ENCODE assay signal across 25 cellular contexts in the genomic region with DNA sequence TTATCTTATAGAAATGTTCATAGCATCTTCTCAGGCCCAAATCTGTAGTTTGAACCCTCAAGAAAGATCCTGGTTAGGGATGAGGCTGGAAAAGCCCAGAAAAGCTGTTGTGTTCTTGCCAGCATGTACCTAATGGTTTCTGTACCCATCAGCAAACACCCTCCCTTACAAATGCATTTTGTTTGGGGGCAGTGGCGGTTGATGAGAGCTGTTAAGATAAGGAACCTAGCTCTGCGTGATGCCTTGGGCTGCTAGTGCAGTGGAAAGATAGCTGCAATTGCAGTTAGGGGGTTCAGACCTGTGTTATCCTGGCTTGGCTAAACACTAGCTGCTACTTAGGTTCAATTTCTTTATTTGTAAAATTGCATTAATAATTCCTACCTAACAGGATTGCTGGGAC. TPM values are rescaled to one million over a fixed set of nuclear protein-coding genes. Genes with fewer than 3 reads are reported as not detected.
DNase-seq lines count a peak whose midpoint lies in the region; ATAC-seq and TF ChIP-seq lines count a peak whose summit lies in the region.
"Had no signal": no experiment of that assay in that cellular context is flagged by ENCODE, and none has a peak within 500 bp of the region (broad histone marks: within the 10 kb centered on the region; RNA-seq: fewer than 3 reads in every experiment).

No MANE protein-coding gene starts in this region.

- no peaks in the 10 kb centered on the region for H3K27me3 Mint-ChIP-seq in WTC11 (ENCODE audit: low read depth)

- no peak overlapping the region for H2AK5ac ChIP-seq in mesendoderm (ENCODE audit: low read length)

- H3K36me3 ChIP-seq in mesendoderm (ENCODE audit: control insufficient read depth, insufficient read depth, low read length) = no peaks in the 10 kb centered on the region
- H3K36me3 ChIP-seq: BLaER1 had no signal

- H2BK5ac ChIP-seq in mesendoderm (ENCODE audit: low read length) = no peak overlapping the region

- no peak overlapping the region for H3K4ac ChIP-seq in mesendoderm (ENCODE audit: low read depth, low read length)

- no peaks in the 10 kb centered on the region for H3K79me2 ChIP-seq in mesendoderm (ENCODE audit: control insufficient read depth, insufficient read depth, low read length)

- H3K4me1 ChIP-seq in mesendoderm (ENCODE audit: control insufficient read depth, low read depth, low read length) = peaks cover 5% of the 10 kb centered on the region
- H3K4me1 ChIP-seq: BLaER1 had no signal

- H3K9ac ChIP-seq in mesendoderm (ENCODE audit: low read length) = no peak overlapping the region
- H3K9ac ChIP-seq: BLaER1 had no signal

- H3K4me3 Mint-ChIP-seq in WTC11 = no peak overlapping the region
- H3K4me3 Mint-ChIP-seq: CD4-positive, CD25-positive, alpha-beta regulatory T cell had no signal

- POLR2A ChIA-PET in WTC11 (lab: Charles Lee) = no interaction called here

- peak; percentile 25 for DNase-seq in NCI-H2227 (lab: John Stamatoyannopoulos, UW; ENCODE audit: unreplicated experiment)
- no peak for DNase-seq in NCI-H2227 treated with DMSO at 0.1 percent for 48 hours (lab: John Stamatoyannopoulos, UW)
- DNase-seq in OCI-M1 (lab: John Stamatoyannopoulos, UW) = peak; percentile 15
- DNase-seq in WTC11 (ENCODE audit: low spot score) = no peak
- peak; percentile 62 for DNase-seq in mesendoderm
- DNase-seq: ACHN; CD4-positive, CD25-positive, alpha-beta regulatory T cell; DMS153; DND-41; Karpas-422; NCI-H1092 treated with DMSO at 0.1 percent for 48 hours; NCI-H1436; NCI-H2029 treated with DMSO at 0.1 percent for 48 hours; NCI-H226; NCI-H510A; PC-9; SW 1271 had no signal

- CTCF ChIA-PET in WTC11 (lab: Charles Lee) = interaction anchor here (1.2 to 2.5 kb wide), 2 partner anchors 96 to 162 kb away, joined by 3 to 6 read pairs; no protein-coding TSS in a partner anchor

- H3K27me3 ChIP-seq in mesendoderm (ENCODE audit: insufficient read depth, low read length, poor library complexity) = no peaks in the 10 kb centered on the region
- H3K27me3 ChIP-seq: BLaER1 had no signal

- no peak overlapping the region for H3K4me3 ChIP-seq in mesendoderm (ENCODE audit: low read length)
- H3K4me3 ChIP-seq: BLaER1, PC-9 had no signal

- H2BK15ac ChIP-seq in mesendoderm (replicated peaks; ENCODE audit: low read depth) = no peak overlapping the region

- no peak overlapping the region for H3K56ac ChIP-seq in mesendoderm (ENCODE audit: low read length)

- H3K18ac ChIP-seq in mesendoderm (ENCODE audit: low read length) = no peak overlapping the region

- no peaks in the 10 kb centered on the region for H3K36me3 Mint-ChIP-seq in WTC11
- H3K36me3 Mint-ChIP-seq: CD4-positive, CD25-positive, alpha-beta regulatory T cell had no signal

- no peak overlapping the region for H4K5ac ChIP-seq in mesendoderm (ENCODE audit: low read length)

- no peak overlapping the region for H3K27ac ChIP-seq in mesendoderm (ENCODE audit: low read depth, low read length)
- H3K27ac ChIP-seq: 22Rv1, BLaER1, PC-9 had no signal

- H4K8ac ChIP-seq in mesendoderm (ENCODE audit: low read depth, low read length) = no peak overlapping the region

- H3K4me1 Mint-ChIP-seq in WTC11 = peaks cover 68% of the 10 kb centered on the region

- no CpG with 5 or more reads among the region's 2 CpGs for WGBS in mesendoderm (ENCODE audit: extremely low coverage, insufficient coverage, low lambda C conversion rate)

- no peak overlapping the region for H3K27ac Mint-ChIP-seq in WTC11
- H3K27ac Mint-ChIP-seq: CD4-positive, CD25-positive, alpha-beta regulatory T cell had no signal

- peak; percentile 33; the same call in 1 of the 2 replicates for ATAC-seq in WTC11
- no peak for ATAC-seq in HG03196 (IDR thresholded peaks at IDR 0.05; ENCODE audit: unreplicated experiment)
- ATAC-seq in GM18867 (IDR thresholded peaks at IDR 0.05; ENCODE audit: unreplicated experiment) = no peak
- ATAC-seq: Right ventricle myocardium inferior had no signal

- no peak overlapping the region for H3K4me2 ChIP-seq in mesendoderm (ENCODE audit: low read length)
- H3K4me2 ChIP-seq: BLaER1, PC-9 had no signal

- no peak for TF ChIP-seq CTCF in WTC11 (IDR thresholded peaks at IDR 0.05)

- H3K23ac ChIP-seq in mesendoderm (ENCODE audit: low read length) = no peak overlapping the region

- no peaks in the 10 kb centered on the region for H3K79me1 ChIP-seq in mesendoderm (ENCODE audit: low read length)

- no peaks in the 10 kb centered on the region for H3K9me3 Mint-ChIP-seq in WTC11
- H3K9me3 Mint-ChIP-seq: CD4-positive, CD25-positive, alpha-beta regulatory T cell had no signal

- no peak overlapping the region for H2BK120ac ChIP-seq in mesendoderm (ENCODE audit: low read depth, low read length)

TF ChIP-seq in WTC11, 78 proteins besides CTCF, POLR2A, EP300 and RAD21:
- TF ChIP-seq, protein P1, sequence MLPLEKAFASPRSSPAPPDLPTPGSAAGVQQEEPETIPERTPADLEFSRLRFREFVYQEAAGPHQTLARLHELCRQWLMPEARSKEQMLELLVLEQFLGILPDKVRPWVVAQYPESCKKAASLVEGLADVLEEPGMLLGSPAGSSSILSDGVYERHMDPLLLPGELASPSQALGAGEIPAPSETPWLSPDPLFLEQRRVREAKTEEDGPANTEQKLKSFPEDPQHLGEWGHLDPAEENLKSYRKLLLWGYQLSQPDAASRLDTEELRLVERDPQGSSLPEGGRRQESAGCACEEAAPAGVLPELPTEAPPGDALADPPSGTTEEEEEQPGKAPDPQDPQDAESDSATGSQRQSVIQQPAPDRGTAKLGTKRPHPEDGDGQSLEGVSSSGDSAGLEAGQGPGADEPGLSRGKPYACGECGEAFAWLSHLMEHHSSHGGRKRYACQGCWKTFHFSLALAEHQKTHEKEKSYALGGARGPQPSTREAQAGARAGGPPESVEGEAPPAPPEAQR (CRISPR knock-in tag; IDR thresholded peaks at IDR 0.05) = no peak
- TF ChIP-seq CREB1 (CRISPR knock-in tag; IDR thresholded peaks at IDR 0.05) (no peak), NFYB (CRISPR knock-in tag; conservative IDR thresholded peaks at IDR 0.05; ENCODE audit: low read depth) (no peak), JUN (CRISPR knock-in tag; IDR thresholded peaks at IDR 0.05) (no peak), ETV6 (CRISPR knock-in tag; IDR thresholded peaks at IDR 0.05) (no peak), TEAD1 (CRISPR knock-in tag; IDR thresholded peaks at IDR 0.05) (no peak), SMAD3 (CRISPR knock-in tag; IDR thresholded peaks at IDR 0.05; ENCODE audit: borderline replicate concordance) (no peak), ATF1 (CRISPR knock-in tag; IDR thresholded peaks at IDR 0.05) (no peak), EMX1 (CRISPR knock-in tag; IDR thresholded peaks at IDR 0.05) (no peak), IRF2 (CRISPR knock-in tag; IDR thresholded peaks at IDR 0.05; ENCODE audit: borderline replicate concordance, low read depth) (no peak), RELA (CRISPR knock-in tag; IDR thresholded peaks at IDR 0.05; ENCODE audit: borderline replicate concordance) (no peak), FOXK1 (CRISPR knock-in tag; IDR thresholded peaks at IDR 0.05) (no peak), SOX15 (CRISPR knock-in tag; IDR thresholded peaks at IDR 0.05) (no peak), TCF7 (CRISPR knock-in tag; IDR thresholded peaks at IDR 0.05; ENCODE audit: low read depth) (no peak), RORB (CRISPR knock-in tag; IDR thresholded peaks at IDR 0.05) (no peak), TEAD4 (CRISPR knock-in tag; IDR thresholded peaks at IDR 0.05) (no peak), ZNF317 (CRISPR knock-in tag; IDR thresholded peaks at IDR 0.05; ENCODE audit: borderline replicate concordance, low read depth) (no peak)
- TF ChIP-seq, protein P2, sequence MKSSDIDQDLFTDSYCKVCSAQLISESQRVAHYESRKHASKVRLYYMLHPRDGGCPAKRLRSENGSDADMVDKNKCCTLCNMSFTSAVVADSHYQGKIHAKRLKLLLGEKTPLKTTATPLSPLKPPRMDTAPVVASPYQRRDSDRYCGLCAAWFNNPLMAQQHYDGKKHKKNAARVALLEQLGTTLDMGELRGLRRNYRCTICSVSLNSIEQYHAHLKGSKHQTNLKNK (CRISPR knock-in tag; IDR thresholded peaks at IDR 0.05) = no peak
- TF ChIP-seq, protein P3, sequence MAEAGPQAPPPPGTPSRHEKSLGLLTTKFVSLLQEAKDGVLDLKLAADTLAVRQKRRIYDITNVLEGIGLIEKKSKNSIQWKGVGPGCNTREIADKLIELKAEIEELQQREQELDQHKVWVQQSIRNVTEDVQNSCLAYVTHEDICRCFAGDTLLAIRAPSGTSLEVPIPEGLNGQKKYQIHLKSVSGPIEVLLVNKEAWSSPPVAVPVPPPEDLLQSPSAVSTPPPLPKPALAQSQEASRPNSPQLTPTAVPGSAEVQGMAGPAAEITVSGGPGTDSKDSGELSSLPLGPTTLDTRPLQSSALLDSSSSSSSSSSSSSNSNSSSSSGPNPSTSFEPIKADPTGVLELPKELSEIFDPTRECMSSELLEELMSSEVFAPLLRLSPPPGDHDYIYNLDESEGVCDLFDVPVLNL (CRISPR knock-in tag; IDR thresholded peaks at IDR 0.05; ENCODE audit: borderline replicate concordance, low read depth) = no peak
- TF ChIP-seq, protein P4, sequence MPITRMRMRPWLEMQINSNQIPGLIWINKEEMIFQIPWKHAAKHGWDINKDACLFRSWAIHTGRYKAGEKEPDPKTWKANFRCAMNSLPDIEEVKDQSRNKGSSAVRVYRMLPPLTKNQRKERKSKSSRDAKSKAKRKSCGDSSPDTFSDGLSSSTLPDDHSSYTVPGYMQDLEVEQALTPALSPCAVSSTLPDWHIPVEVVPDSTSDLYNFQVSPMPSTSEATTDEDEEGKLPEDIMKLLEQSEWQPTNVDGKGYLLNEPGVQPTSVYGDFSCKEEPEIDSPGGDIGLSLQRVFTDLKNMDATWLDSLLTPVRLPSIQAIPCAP (CRISPR knock-in tag; IDR thresholded peaks at IDR 0.05) = no peak

RNA-seq across cellular contexts. Expression of a gene that starts 3.6 kb away (rescaled TPM):
- 0.55 to 0.83 TPM (median 0.64 TPM) in 3 replicates for total RNA-seq in WTC11 (2021)
- polyA plus RNA-seq in mesendoderm (2013, experiment 1 of 2) = 0.11 TPM
- polyA plus RNA-seq in mesendoderm (2013, experiment 2 of 2) = 0.11 TPM
- total RNA-seq: CD4-positive, CD25-positive, alpha-beta regulatory T cell; HT-29; PC-9; Right ventricle myocardium inferior; RPMI7951; SK-MEL-5 had no signal
- polyA plus RNA-seq: CD4-positive, CD25-positive, alpha-beta regulatory T cell had no signal

Comparison
In these comparisons a context has a peak if more than half of its experiments do, and no peak if none do; other contexts are left out.
1. DNase-seq: peak in NCI-H2227 (single experiment), OCI-M1 (single experiment) and mesendoderm (single experiment); none in NCI-H2227 treated with DMSO at 0.1 percent for 48 hours (single experiment) and WTC11 (single experiment).